In genomic region chr12:113734503-113734902, GRCh38 we compare ENCODE assay signal across 20 cellular contexts.
DNase-seq lines count a peak whose midpoint lies in the region; ATAC-seq, FAIRE-seq and TF ChIP-seq lines count a peak whose summit lies in the region.
"Had no signal": no experiment of that assay in that cellular context is flagged by ENCODE, and none has a peak within 500 bp of the region (broad histone marks: within the 10 kb centered on the region; RNA-seq: fewer than 3 reads in every experiment).

No MANE protein-coding gene starts in this region.

- no peaks in the 10 kb centered on the region for H3K36me3 ChIP-seq in BLaER1
- H3K36me3 ChIP-seq in K562 (ENCODE audit: control insufficient read depth, insufficient read depth, low read length) = no peaks in the 10 kb centered on the region

- H3K9me3 ChIP-seq in BLaER1 = no peaks in the 10 kb centered on the region
- H3K9me3 ChIP-seq in K562 (replicated peaks; ENCODE audit: control insufficient read depth, insufficient read depth, low read depth, low read length) = no peaks in the 10 kb centered on the region
- H3K9me3 ChIP-seq: A549, Caco-2 had no signal

- peaks cover 3% of the 10 kb centered on the region for H3K27me3 Mint-ChIP-seq in glutamatergic neuron (ENCODE audit: unreplicated experiment)

- ATAC-seq in K562 = no peak
- ATAC-seq in GM21723 (IDR thresholded peaks at IDR 0.05; ENCODE audit: unreplicated experiment) = no peak
- ATAC-seq: A549; CD8-positive, alpha-beta T cell had no signal

- peaks cover 12% of the 10 kb centered on the region for H3K4me1 Mint-ChIP-seq in glutamatergic neuron (ENCODE audit: low read depth, unreplicated experiment)
- H3K4me1 Mint-ChIP-seq: B cell had no signal

- TF ChIP-seq RAD21 in K562 (CRISPR knock-in tag; conservative IDR thresholded peaks at IDR 0.05 in 1 of 2, IDR thresholded peaks at IDR 0.05 in 1 of 2) = no peak

- TF ChIP-seq CTCF in K562 (IDR thresholded peaks at IDR 0.05 in 2 of 3, conservative IDR thresholded peaks at IDR 0.05 in 1 of 3; ENCODE audit: insufficient read depth in 2 of 3, low read depth in 1 of 3, low read length in 3 of 3) = no peak
- no peak for TF ChIP-seq CTCF in glutamatergic neuron (IDR thresholded peaks at IDR 0.05; ENCODE audit: partially characterized antibody, unreplicated experiment)

- H3K27me3 ChIP-seq in BLaER1 (no peaks in the 10 kb centered on the region), K562 (ENCODE audit: control insufficient read depth in 2 of 2, insufficient read depth in 2 of 2, low read length in 2 of 2) (peaks cover 0 to 14% of the 10 kb centered on the region in 2 experiments; a peak in 2 of 5 replicates)

- in situ Hi-C loops in K562 (cut with MboI) = no loop called here

- no peaks in the 10 kb centered on the region for H3K9me1 ChIP-seq in K562 (ENCODE audit: control insufficient read depth, insufficient read depth, low read length)

- no peak for FAIRE-seq in K562 (lab: Jason Lieb, UNC)
- FAIRE-seq: A549, D721Med, G401.6, GM12891, GM19239 had no signal

- no peaks in the 10 kb centered on the region for H3K79me2 ChIP-seq in K562 (ENCODE audit: control insufficient read depth, insufficient read depth, low read length)

- H3K9ac ChIP-seq in BLaER1 = no peak overlapping the region
- H3K9ac ChIP-seq in K562 (ENCODE audit: insufficient read depth in 1 of 2, low read depth in 2 of 2, low read length in 2 of 2) = no peak overlapping the region

- CTCF ChIA-PET in K562 (lab: Yijun Ruan, JAX; ENCODE audit: low intra/inter-chr PET ratio) = no interaction called here

- 0% methylated on average over 2 of the region's 3 CpGs for WGBS in K562 (ENCODE audit: insufficient coverage, low coverage, missing lambda C conversion rate)

- no peak for TF ChIP-seq POLR2A in K562 (conservative IDR thresholded peaks at IDR 0.05)

- peak overlapping the region; percentile 33 for H3K4me3 Mint-ChIP-seq in glutamatergic neuron (ENCODE audit: unreplicated experiment)
- H3K4me3 Mint-ChIP-seq: B cell; CD4-positive, alpha-beta T cell; CD8-positive, alpha-beta T cell had no signal

- H4K20me1 ChIP-seq in BLaER1 (no peaks in the 10 kb centered on the region), K562 (replicated peaks; ENCODE audit: control insufficient read depth, insufficient read depth, low read length) (peaks cover 5% of the 10 kb centered on the region; the same call in 1 of the 2 replicates)

- H3K4me2 ChIP-seq in BLaER1 (peak overlapping the region; percentile 77), K562 (ENCODE audit: insufficient read depth, low read length) (no peak overlapping the region)
- H3K4me2 ChIP-seq: A549 had no signal

- H3K36me3 Mint-ChIP-seq in glutamatergic neuron (ENCODE audit: unreplicated experiment) = peaks cover 9% of the 10 kb centered on the region
- H3K36me3 Mint-ChIP-seq: CD8-positive, alpha-beta T cell had no signal

- H3K4me1 ChIP-seq in BLaER1 = peaks cover 41% of the 10 kb centered on the region
- no peaks in the 10 kb centered on the region for H3K4me1 ChIP-seq in K562 (replicated peaks in 1 of 2; ENCODE audit: control insufficient read depth in 2 of 2, insufficient read depth in 2 of 2, low read length in 2 of 2)
- H3K4me1 ChIP-seq: A549, Caco-2 had no signal

- TF ChIP-seq EP300 in K562 (IDR thresholded peaks at IDR 0.05; ENCODE audit: low read length) = no peak

- POLR2A ChIA-PET in K562 (lab: Yijun Ruan, JAX) = interaction anchor here (0.6 to 1.0 kb wide), 2 partner anchors 10 to 24 kb away, joined by 3 read pairs; no protein-coding TSS in a partner anchor

- no TSS peak for BruUV-seq in K562 (replicated peaks; lab: Mats Ljungman, UMichigan)

- H3K27ac Mint-ChIP-seq in glutamatergic neuron (ENCODE audit: unreplicated experiment) = no peak overlapping the region
- H3K27ac Mint-ChIP-seq: B cell; CD4-positive, alpha-beta T cell; CD8-positive, alpha-beta T cell had no signal

- H3K4me3 ChIP-seq in BLaER1 (no peak overlapping the region), K562 (no peak overlapping the region)
- H3K4me3 ChIP-seq: A549 had no signal

- no peak overlapping the region for H2AFZ ChIP-seq in K562 (ENCODE audit: low read depth, low read length)

- DNase-seq in K562 (ENCODE audit: extremely low read depth in 1 of 4, low spot score in 3 of 4) (no peak), glutamatergic neuron (no peak), NCI-H82 treated with DMSO at 0.1 percent for 48 hours (lab: John Stamatoyannopoulos, UW; ENCODE audit: unreplicated experiment) (no peak)
- DNase-seq: AML-193; Caco-2; Calu3; CD4-positive, alpha-beta T cell; CD8-positive, alpha-beta T cell; DMS79 treated with DMSO at 0.1 percent for 48 hours; GF-D8 had no signal

- H3K9me3 Mint-ChIP-seq in glutamatergic neuron (ENCODE audit: unreplicated experiment) = peaks cover 8% of the 10 kb centered on the region
- H3K9me3 Mint-ChIP-seq: CD4-positive, alpha-beta T cell; CD8-positive, alpha-beta T cell had no signal

- H3K27ac ChIP-seq in BLaER1 = no peak overlapping the region
- no peak overlapping the region for H3K27ac ChIP-seq in K562 (ENCODE audit: extremely low read depth, low read depth, low read length)
- H3K27ac ChIP-seq: 22Rv1, A549, C4-2B had no signal

- intact Hi-C loops in K562 (cut with micrococcal nuclease) = loop anchor here (10.0 kb wide), 1 partner anchor 180 kb away; no protein-coding TSS in a partner anchor

TF ChIP-seq in K562, 482 proteins besides CTCF, POLR2A, EP300 and RAD21 (continues in another document):
- TF ChIP-seq RBM25 (IDR thresholded peaks at IDR 0.05; ENCODE audit: low read depth, low read length, severe bottlenecking) (peak; percentile 75), ARID4B (CRISPR knock-in tag; IDR thresholded peaks at IDR 0.05) (no peak), ZNF277 (CRISPR knock-in tag; IDR thresholded peaks at IDR 0.05; ENCODE audit: borderline replicate concordance) (no peak), ZFP36 (IDR thresholded peaks at IDR 0.05; ENCODE audit: low read depth, low read length, partially characterized antibody) (peak; percentile 59), ESRRA (IDR thresholded peaks at IDR 0.05; ENCODE audit: borderline replicate concordance, low read depth) (no peak), MIER1 (IDR thresholded peaks at IDR 0.05; ENCODE audit: low read depth) (no peak)
